9 cellular contexts compared by ENCODE assay signal in the genomic region with DNA sequence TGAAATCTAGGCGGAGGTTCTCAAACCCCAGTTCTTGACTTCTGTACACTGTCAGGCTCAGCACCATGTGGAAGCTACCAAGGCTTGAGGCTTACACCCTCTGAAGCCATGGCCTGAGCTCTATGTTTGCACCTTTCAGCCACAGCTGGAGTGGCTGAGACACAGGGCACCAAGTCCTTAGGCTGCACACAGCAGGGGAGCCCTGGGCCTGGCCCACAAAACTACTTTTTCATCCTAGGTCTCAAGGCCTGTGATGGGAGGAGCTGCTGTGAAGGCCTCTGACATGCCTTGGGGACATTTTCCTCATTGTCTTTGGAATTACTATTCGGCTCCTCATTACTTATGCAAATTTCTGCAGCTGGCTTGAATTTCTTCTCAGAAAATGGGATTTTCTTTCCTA.
"Had no signal": no experiment of that assay in that cellular context is flagged by ENCODE, and none has a peak within 500 bp of the region (broad histone marks: within the 10 kb centered on the region; RNA-seq: fewer than 3 reads in every experiment).

No MANE protein-coding gene starts in this region.

- H3K4me3 ChIP-seq: HAP-1, K562 had no signal

- DNase-seq: GOT3, H7, HFFc6, IMR-90, Karpas-422 had no signal

- H3K4me3 Mint-ChIP-seq: HFFc6 had no signal

- H3K9ac ChIP-seq: KMS-11 had no signal

- H3K4me2 ChIP-seq: KMS-11 had no signal

- H3K36me3 ChIP-seq: HAP-1 had no signal

- H3K27ac ChIP-seq: KMS-11 had no signal

- ATAC-seq: HCT116, K562 had no signal

- H3K27ac Mint-ChIP-seq: HFFc6 had no signal
